13 cellular contexts compared by ENCODE assay signal in genomic region chr2:55137024-55137958, GRCh38.
DNase-seq lines count a peak whose midpoint lies in the region; ATAC-seq and TF ChIP-seq lines count a peak whose summit lies in the region.
"Had no signal": no experiment of that assay in that cellular context is flagged by ENCODE, and none has a peak within 500 bp of the region (broad histone marks: within the 10 kb centered on the region; RNA-seq: fewer than 3 reads in every experiment).

No MANE protein-coding gene starts in this region.

- H3K4me1 ChIP-seq in CD4-positive, CD25-positive, alpha-beta regulatory T cell (ENCODE audit: control insufficient read depth, insufficient read depth, low read length, poor library complexity, severe bottlenecking): peaks cover 25% of the 10 kb centered on the region
- peaks cover 0 to 50% (median 6%) of the 10 kb centered on the region in 9 donors for H3K4me1 ChIP-seq in heart right ventricle

- intact Hi-C loops in heart right ventricle (cut with DNase I): no loop called here
- intact Hi-C loops in lower leg skin (cut with DNase I; ENCODE audit: low total_unique reads): no loop called here

- no peaks in the 10 kb centered on the region for H3K27me3 ChIP-seq in CD4-positive, CD25-positive, alpha-beta regulatory T cell (ENCODE audit: control insufficient read depth, insufficient read depth, low read length)
- H3K27me3 ChIP-seq in heart right ventricle: no peaks in the 10 kb centered on the region

- peaks cover 4% of the 10 kb centered on the region for H3K36me3 Mint-ChIP-seq in CD4-positive, CD25-positive, alpha-beta regulatory T cell

- H3K27ac ChIP-seq in CD4-positive, CD25-positive, alpha-beta regulatory T cell (ENCODE audit: insufficient read depth, low read length, poor library complexity, severe bottlenecking): no peak overlapping the region
- H3K27ac ChIP-seq in heart right ventricle: peak overlapping the region in 4 of 10 donors; percentile 10 to 84 (median 46)
- H3K27ac ChIP-seq: epithelial cell of prostate had no signal

- no peaks in the 10 kb centered on the region for H3K27me3 Mint-ChIP-seq in CD4-positive, CD25-positive, alpha-beta regulatory T cell
- H3K27me3 Mint-ChIP-seq: activated CD4-positive, alpha-beta T cell treated with anti-CD3 and anti-CD28 coated beads for 36 hours had no signal

- peak overlapping the region in 2 of 3 donors; percentile 40 to 77 for H3K27ac Mint-ChIP-seq in CD4-positive, CD25-positive, alpha-beta regulatory T cell

- peak overlapping the region in 2 of 4 donors; percentile 11 to 49 for H3K4me3 Mint-ChIP-seq in CD4-positive, CD25-positive, alpha-beta regulatory T cell
- H3K4me3 Mint-ChIP-seq: activated CD4-positive, alpha-beta T cell treated with anti-CD3 and anti-CD28 coated beads for 36 hours had no signal

- H3K36me3 ChIP-seq in CD4-positive, CD25-positive, alpha-beta regulatory T cell (ENCODE audit: control insufficient read depth, insufficient read depth, low read length): no peaks in the 10 kb centered on the region
- H3K36me3 ChIP-seq in heart right ventricle: no peaks in the 10 kb centered on the region

- no peak for DNase-seq in CD4-positive, CD25-positive, alpha-beta regulatory T cell
- DNase-seq in OCI-M1 (lab: John Stamatoyannopoulos, UW) (peak; percentile 53), heart right ventricle (no peak), pons (ENCODE audit: low spot score) (peak; percentile 83), activated gamma-delta T cell treated with Interleukin-2 at 50 U/mL for 16 hours (no peak), lower leg skin (ENCODE audit: low spot score in 2 of 2) (no peak), COR-L47 (lab: John Stamatoyannopoulos, UW) (no peak)
- DNase-seq: activated CD4-positive, alpha-beta T cell treated with anti-CD3 and anti-CD28 coated beads for 36 hours; amniotic stem cell; NCI-H1092; stimulated activated naive CD4-positive, alpha-beta T cell had no signal

- no peak for TF ChIP-seq POLR2A in lower leg skin (IDR thresholded peaks at IDR 0.05)

- no peaks in the 10 kb centered on the region for H3K9me3 Mint-ChIP-seq in CD4-positive, CD25-positive, alpha-beta regulatory T cell

- no peaks in the 10 kb centered on the region for H3K9me3 ChIP-seq in CD4-positive, CD25-positive, alpha-beta regulatory T cell (ENCODE audit: control insufficient read depth in 2 of 2, low read length in 2 of 2)
- no peaks in the 10 kb centered on the region for H3K9me3 ChIP-seq in heart right ventricle

- no peak for TF ChIP-seq CTCF in heart right ventricle (IDR thresholded peaks at IDR 0.05)
- TF ChIP-seq CTCF in lower leg skin (IDR thresholded peaks at IDR 0.05): no peak

- H3K4me3 ChIP-seq in CD4-positive, CD25-positive, alpha-beta regulatory T cell (ENCODE audit: low read depth, low read length): no peak overlapping the region
- H3K4me3 ChIP-seq in heart right ventricle (no peak overlapping the region), lower leg skin (ENCODE audit: low read depth, poor library complexity, severe bottlenecking) (no peak overlapping the region)

- no peak for ATAC-seq in CD4-positive, CD25-positive, alpha-beta regulatory T cell (ENCODE audit: low read depth in 2 of 2)
- peak; percentile 35 to 75 (median 52) for ATAC-seq in heart right ventricle
- ATAC-seq in GM21390 (IDR thresholded peaks at IDR 0.05; ENCODE audit: unreplicated experiment): no peak
- ATAC-seq: activated CD4-positive, alpha-beta T cell treated with anti-CD3 and anti-CD28 coated beads for 36 hours had no signal

- H3K4me1 Mint-ChIP-seq in CD4-positive, CD25-positive, alpha-beta regulatory T cell: peaks cover 36 to 65% (median 46%) of the 10 kb centered on the region in 4 donors

- 60 to 70% methylated on average over 23 of the region's 23 CpGs for WGBS in heart right ventricle, 2 donors
- WGBS in lower leg skin, 2 donors: 60 to 68% methylated on average over 23 of the region's 23 CpGs

Comparison
In these comparisons a context has a peak if more than half of its experiments do, and no peak if none do; other contexts are left out.
1. ATAC-seq: peak in heart right ventricle (8 of 8); none in CD4-positive, CD25-positive, alpha-beta regulatory T cell (0 of 2) and GM21390 (single experiment).
2. DNase-seq: peak in OCI-M1 (single experiment) and pons (single experiment); none in CD4-positive, CD25-positive, alpha-beta regulatory T cell (0 of 3), heart right ventricle (0 of 2), activated gamma-delta T cell treated with Interleukin-2 at 50 U/mL for 16 hours (single experiment), lower leg skin (0 of 2) and COR-L47 (single experiment).